Comparison of ENCODE assay signal across 1 cellular context in the genomic region with DNA sequence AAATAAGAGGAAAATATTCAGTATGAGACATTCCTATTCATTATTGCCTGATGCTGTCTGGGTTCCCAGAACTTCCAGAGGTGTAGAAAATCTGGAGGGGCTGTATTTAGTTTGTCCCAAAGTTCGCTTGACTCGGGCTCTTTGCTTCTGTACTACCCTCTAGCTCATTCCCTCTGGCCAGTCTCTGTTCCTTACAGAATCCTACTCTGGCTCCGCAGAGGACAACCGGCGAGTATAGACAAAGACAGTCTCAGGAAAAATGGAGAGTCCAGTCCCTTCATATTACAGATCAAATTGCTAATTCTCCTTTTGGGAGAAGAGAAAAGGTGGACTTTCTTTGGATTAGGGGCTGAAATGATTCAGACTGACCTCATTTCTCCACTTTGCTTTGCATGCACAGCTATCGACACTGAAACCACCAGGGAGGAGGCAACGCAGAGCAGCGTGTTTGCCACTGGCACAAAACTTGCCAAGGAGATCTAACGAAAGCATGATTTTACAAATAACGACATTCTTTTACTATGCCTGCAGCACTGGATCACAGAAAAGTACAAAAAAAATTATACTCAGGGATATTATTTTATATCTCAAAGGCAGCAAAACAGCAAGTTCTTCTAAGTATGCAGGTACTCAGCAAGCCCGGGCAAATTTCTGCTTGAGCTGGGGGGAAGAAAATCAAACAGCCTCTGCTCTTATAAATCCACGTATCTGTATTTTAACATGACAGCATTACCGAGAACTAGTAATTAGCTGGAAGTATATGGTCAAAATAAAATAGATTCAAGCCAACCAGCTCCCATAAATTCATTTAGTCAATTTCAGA.
TF ChIP-seq lines count a peak whose summit lies in the region.

No MANE protein-coding gene starts in this region.

TF ChIP-seq in IMR-90, 13 proteins besides CTCF, POLR2A, EP300 and RAD21 (continued from another document):
- TF ChIP-seq, protein P1, sequence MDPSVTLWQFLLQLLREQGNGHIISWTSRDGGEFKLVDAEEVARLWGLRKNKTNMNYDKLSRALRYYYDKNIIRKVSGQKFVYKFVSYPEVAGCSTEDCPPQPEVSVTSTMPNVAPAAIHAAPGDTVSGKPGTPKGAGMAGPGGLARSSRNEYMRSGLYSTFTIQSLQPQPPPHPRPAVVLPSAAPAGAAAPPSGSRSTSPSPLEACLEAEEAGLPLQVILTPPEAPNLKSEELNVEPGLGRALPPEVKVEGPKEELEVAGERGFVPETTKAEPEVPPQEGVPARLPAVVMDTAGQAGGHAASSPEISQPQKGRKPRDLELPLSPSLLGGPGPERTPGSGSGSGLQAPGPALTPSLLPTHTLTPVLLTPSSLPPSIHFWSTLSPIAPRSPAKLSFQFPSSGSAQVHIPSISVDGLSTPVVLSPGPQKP (IDR thresholded peaks at IDR 0.05; ENCODE audit: borderline replicate concordance, low read depth, low read length), result no peak
- TF ChIP-seq RCOR1 (IDR thresholded peaks at IDR 0.05; ENCODE audit: insufficient replicate concordance, low read length), result no peak
- no peak for TF ChIP-seq CEBPB (IDR thresholded peaks at IDR 0.05; ENCODE audit: low read depth, low read length)
- TF ChIP-seq BHLHE40 (IDR thresholded peaks at IDR 0.05; ENCODE audit: low read depth, low read length), result no peak
- no peak for TF ChIP-seq SMC3 (IDR thresholded peaks at IDR 0.05; ENCODE audit: low read depth, low read length)
- no peak for TF ChIP-seq MAFK (IDR thresholded peaks at IDR 0.05; ENCODE audit: low read depth, low read length)
- TF ChIP-seq FOS (IDR thresholded peaks at IDR 0.05; ENCODE audit: low read depth, low read length), result no peak
